ENCODE assay signal across 20 cellular contexts in genomic region chr6:115053169-115053860, GRCh38.
"Had no signal": no experiment of that assay in that cellular context is flagged by ENCODE, and none has a peak within 500 bp of the region (broad histone marks: within the 10 kb centered on the region; RNA-seq: fewer than 3 reads in every experiment).

No MANE protein-coding gene starts in this region.

- H3K4me1 ChIP-seq: Peyer's patch, SJSA1 had no signal

- H3K9me3 ChIP-seq: MG63, Peyer's patch, SJSA1, SK-N-SH had no signal

- H3K27me3 ChIP-seq: MG63, Peyer's patch, SJSA1 had no signal

- H3K4me3 ChIP-seq: MG63, Peyer's patch, SJSA1 had no signal

- H3K9ac ChIP-seq: SK-N-SH had no signal

- H3K36me3 ChIP-seq: MG63, Peyer's patch, SJSA1 had no signal

- H3K4me2 ChIP-seq: SK-N-SH had no signal

- DNase-seq: Kasumi-1, MG63, NCI-H1048, NCI-H1694, NCI-H187, NCI-H2081 treated with DMSO at 0.1 percent for 48 hours, NCI-H2107, NCI-H2171, NCI-H226, NCI-H446 treated with DMSO at 0.1 percent for 48 hours, NCI-H526, OCI-M1, PC-3, Peyer's patch, Right ventricle myocardium superior, RPMI8226, SK-N-SH, SW 1271, T-helper 1 cell had no signal

- H3K27ac ChIP-seq: Peyer's patch, SJSA1 had no signal
